In genomic region chr15:80736571-80736970, GRCh38 we compare ENCODE assay signal across 26 cellular contexts. TPM values are rescaled to one million over a fixed set of nuclear protein-coding genes. Genes with fewer than 3 reads are reported as not detected.
DNase-seq lines count a peak whose midpoint lies in the region; TF ChIP-seq lines count a peak whose summit lies in the region.
"Had no signal": no experiment of that assay in that cellular context is flagged by ENCODE, and none has a peak within 500 bp of the region (broad histone marks: within the 10 kb centered on the region; RNA-seq: fewer than 3 reads in every experiment).

No MANE protein-coding gene starts in this region.

- no peak overlapping the region for H3K4me3 ChIP-seq in fibroblast of pulmonary artery (replicated peaks; ENCODE audit: low read depth, low read length)
- H3K4me3 ChIP-seq: dorsolateral prefrontal cortex, gastrocnemius medialis, GM12878, lung, thyroid gland had no signal

- peaks cover 30% of the 10 kb centered on the region for H3K36me3 Mint-ChIP-seq in nephron progenitor cell (ENCODE audit: low read depth)
- H3K36me3 Mint-ChIP-seq in activated T-helper 2 cell treated with anti-CD3 and anti-CD28 coated beads, Interferon-gamma antibody, Interleukin-2, Interleukin-4, amounts not matched to agents 10 μg/mL and 5 μg/mL and 100 μg/mL, durations not matched to agents 14 hours and 24 hours and 36 hours (ENCODE audit: low read depth): no peaks in the 10 kb centered on the region
- peaks cover 38% of the 10 kb centered on the region for H3K36me3 Mint-ChIP-seq in HFFc6 (ENCODE audit: low read depth)
- H3K36me3 Mint-ChIP-seq: CD4-positive, alpha-beta memory T cell had no signal

- TF ChIP-seq CTCF in fibroblast of pulmonary artery (IDR thresholded peaks at IDR 0.05; ENCODE audit: low read length, missing control alignments) (no peak), nephron progenitor cell (IDR thresholded peaks at IDR 0.05) (no peak), HFFc6 (IDR thresholded peaks at IDR 0.05) (no peak)

- in situ Hi-C loops in SK-MEL-5 (cut with HindIII; ENCODE audit: low pct_unique_long_range_greater_than_20kb, low sequenced_read_pairs): no loop called here

- H3K4me1 Mint-ChIP-seq in nephron progenitor cell (peaks cover 60% of the 10 kb centered on the region), HFFc6 (ENCODE audit: low read depth) (no peaks in the 10 kb centered on the region)
- H3K4me1 Mint-ChIP-seq in activated T-helper 2 cell treated with anti-CD3 and anti-CD28 coated beads, Interferon-gamma antibody, Interleukin-2, Interleukin-4, amounts not matched to agents 10 μg/mL and 5 μg/mL and 100 μg/mL, durations not matched to agents 14 hours and 24 hours and 36 hours (ENCODE audit: low read depth): no peaks in the 10 kb centered on the region

- intact Hi-C loops in activated T-helper 2 cell treated with anti-CD3 and anti-CD28 coated beads, Interferon-gamma antibody, Interleukin-2, Interleukin-4, amounts not matched to agents 10 μg/mL and 5 μg/mL and 100 μg/mL, durations not matched to agents 14 hours and 24 hours and 36 hours (cut with micrococcal nuclease): no loop called here

- H3K27ac Mint-ChIP-seq in nephron progenitor cell (peak overlapping the region; percentile 65), HFFc6 (no peak overlapping the region)
- no peak overlapping the region for H3K27ac Mint-ChIP-seq in activated T-helper 2 cell treated with anti-CD3 and anti-CD28 coated beads, Interferon-gamma antibody, Interleukin-2, Interleukin-4, amounts not matched to agents 10 μg/mL and 5 μg/mL and 100 μg/mL, durations not matched to agents 14 hours and 24 hours and 36 hours
- H3K27ac Mint-ChIP-seq: activated CD8-positive, alpha-beta T cell treated with anti-CD3 and anti-CD28 coated beads, Interleukin-2, amount 10 ng/mL, durations not matched to agents 7 days and 5 days; CD4-positive, alpha-beta memory T cell had no signal

- H3K4me3 Mint-ChIP-seq in nephron progenitor cell (peak overlapping the region; percentile 55), HFFc6 (no peak overlapping the region)
- no peak overlapping the region for H3K4me3 Mint-ChIP-seq in activated T-helper 2 cell treated with anti-CD3 and anti-CD28 coated beads, Interferon-gamma antibody, Interleukin-2, Interleukin-4, amounts not matched to agents 10 μg/mL and 5 μg/mL and 100 μg/mL, durations not matched to agents 14 hours and 24 hours and 36 hours (ENCODE audit: low read depth)
- H3K4me3 Mint-ChIP-seq: activated CD8-positive, alpha-beta T cell treated with anti-CD3 and anti-CD28 coated beads, Interleukin-2, amount 10 ng/mL, durations not matched to agents 7 days and 5 days; CD4-positive, alpha-beta memory T cell had no signal

- H3K9me3 Mint-ChIP-seq in nephron progenitor cell: peaks cover 30% of the 10 kb centered on the region
- H3K9me3 Mint-ChIP-seq in activated T-helper 2 cell treated with anti-CD3 and anti-CD28 coated beads, Interferon-gamma antibody, Interleukin-2, Interleukin-4, amounts not matched to agents 10 μg/mL and 5 μg/mL and 100 μg/mL, durations not matched to agents 14 hours and 24 hours and 36 hours: no peaks in the 10 kb centered on the region
- H3K9me3 Mint-ChIP-seq in HFFc6: no peaks in the 10 kb centered on the region

- peak; percentile 47 to 70 for DNase-seq in NCI-H2081 (lab: John Stamatoyannopoulos, UW)
- peak; percentile 13 for DNase-seq in SK-MEL-5 (ENCODE audit: low read depth, low spot score)
- peak; percentile 43 for DNase-seq in fibroblast of pulmonary artery (ENCODE audit: low read depth)
- DNase-seq in nephron progenitor cell: peak; percentile 11
- DNase-seq in ecto neural progenitor cell (ENCODE audit: low spot score): no peak
- no peak for DNase-seq in activated T-helper 2 cell treated with anti-CD3 and anti-CD28 coated beads, Interferon-gamma antibody, Interleukin-2, Interleukin-4, amounts not matched to agents 10 μg/mL and 5 μg/mL and 100 μg/mL, durations not matched to agents 14 hours and 24 hours and 36 hours (ENCODE audit: low spot score)
- DNase-seq in HFFc6: no peak
- DNase-seq: activated CD4-positive, CD25-positive, alpha-beta regulatory T cell treated with anti-CD3 and anti-CD28 coated beads, Interleukin-2, amount 50 U/mL, for 72 hours; activated CD8-positive, alpha-beta T cell treated with anti-CD3 and anti-CD28 coated beads, Interleukin-2, amount 10 ng/mL, durations not matched to agents 7 days and 5 days; activated gamma-delta T cell treated with Interleukin-2 at 50 U/mL for 16 hours; amygdala; caudate nucleus; CD4-positive, alpha-beta memory T cell; DMS53; dorsolateral prefrontal cortex; gastrocnemius medialis; NCI-H1092 treated with DMSO at 0.1 percent for 48 hours; NCI-H2171; NCI-H774; OCI-M1; stimulated activated CD4-positive, alpha-beta T cell treated with anti-CD3 and anti-CD28 coated beads, Interleukin-4, amount 100 ng/mL, for 1 hour; stimulated activated naive CD4-positive, alpha-beta T cell; SW 1271; thyroid gland had no signal

- peaks cover 4% of the 10 kb centered on the region for H3K27me3 Mint-ChIP-seq in nephron progenitor cell (ENCODE audit: low read depth, poor library complexity)
- peaks cover 2% of the 10 kb centered on the region for H3K27me3 Mint-ChIP-seq in activated T-helper 2 cell treated with anti-CD3 and anti-CD28 coated beads, Interferon-gamma antibody, Interleukin-2, Interleukin-4, amounts not matched to agents 10 μg/mL and 5 μg/mL and 100 μg/mL, durations not matched to agents 14 hours and 24 hours and 36 hours (ENCODE audit: low read depth)
- no peaks in the 10 kb centered on the region; the same call in 1 of the 2 replicates for H3K27me3 Mint-ChIP-seq in HFFc6 (ENCODE audit: insufficient read depth)
- H3K27me3 Mint-ChIP-seq: CD4-positive, alpha-beta memory T cell had no signal

RNA-seq across cellular contexts. Expression of gene ABHD17C, which starts 41.5 kb away (rescaled TPM):
- 6.9 and 9.1 TPM in 2 replicates for total RNA-seq in SK-MEL-5 (2014; rRNA removed; shearing (Covaris generic))
- 29.2 and 33.5 TPM in 2 replicates for polyA plus RNA-seq in SK-MEL-5 (2015; cell fraction: cytosol; rRNA removed)
- polyA plus RNA-seq in SK-MEL-5 (2015; cell fraction: nucleus; rRNA removed): 10.8 and 11.5 TPM in 2 replicates
- 4.2 and 4.3 TPM in 2 replicates for total RNA-seq in activated T-helper 2 cell treated with anti-CD3 and anti-CD28 coated beads, Interferon-gamma antibody, Interleukin-2, Interleukin-4, amounts not matched to agents 10 μg/mL and 5 μg/mL and 100 μg/mL, durations not matched to agents 14 hours and 24 hours and 36 hours
- 10 to 100 TPM in 5 of 6 experiments, 1 to 10 TPM in 1; 8.5 to 21.4 (median 15.9) TPM for total RNA-seq in HFFc6 (2021; fragmentation: NEBNext Ultra II Directional; extraction: Animal tissue kit (Norgen Biotek cat#: 25700))

RNA-seq across cellular contexts. Expression of gene CEMIP, which starts 42.6 kb away (rescaled TPM):
- total RNA-seq in SK-MEL-5 (2014; rRNA removed; shearing (Covaris generic)): 6.3 and 7.0 TPM in 2 replicates
- polyA plus RNA-seq in SK-MEL-5 (2015; cell fraction: cytosol; rRNA removed): 16.6 and 24.5 TPM in 2 replicates
- 21.2 and 24.3 TPM in 2 replicates for polyA plus RNA-seq in SK-MEL-5 (2015; cell fraction: nucleus; rRNA removed)
- total RNA-seq in activated T-helper 2 cell treated with anti-CD3 and anti-CD28 coated beads, Interferon-gamma antibody, Interleukin-2, Interleukin-4, amounts not matched to agents 10 μg/mL and 5 μg/mL and 100 μg/mL, durations not matched to agents 14 hours and 24 hours and 36 hours: 0.30 TPM in 1 of 2 replicates, not detected in the other
- total RNA-seq in HFFc6 (2021; fragmentation: NEBNext Ultra II Directional; extraction: Animal tissue kit (Norgen Biotek cat#: 25700)): 10 to 100 TPM in 5 of 6 experiments, 1 to 10 TPM in 1; 5.8 to 53.2 (median 48.3) TPM
- total RNA-seq: activated CD8-positive, alpha-beta T cell treated with anti-CD3 and anti-CD28 coated beads, Interleukin-2, amount 10 ng/mL, durations not matched to agents 7 days and 5 days had no signal

Comparison
In these comparisons a context has a peak if more than half of its experiments do, and no peak if none do; other contexts are left out.
1. DNase-seq: peak in NCI-H2081 (2 of 2), SK-MEL-5 (single experiment), fibroblast of pulmonary artery (single experiment) and nephron progenitor cell (single experiment); none in ecto neural progenitor cell (single experiment), activated T-helper 2 cell treated with anti-CD3 and anti-CD28 coated beads, Interferon-gamma antibody, Interleukin-2, Interleukin-4, amounts not matched to agents 10 μg/mL and 5 μg/mL and 100 μg/mL, durations not matched to agents 14 hours and 24 hours and 36 hours (single experiment) and HFFc6 (single experiment).